Comparison of ENCODE assay signal across 8 cellular contexts in genomic region chr1:115976062-115976899, GRCh38. TPM values are rescaled to one million over a fixed set of nuclear protein-coding genes. Genes with fewer than 3 reads are reported as not detected.
DNase-seq lines count a peak whose midpoint lies in the region; ATAC-seq and TF ChIP-seq lines count a peak whose summit lies in the region.

Gene SLC22A15, plus strand, starts transcription at chr1:115976513. Its CDS starts 115 bp downstream, at chr1:115976628.

- no peaks in the 10 kb centered on the region for H3K9me3 ChIP-seq in mucosa of descending colon

- H3K9me3 Mint-ChIP-seq in activated CD8-positive, alpha-beta memory T cell treated with anti-CD3 and anti-CD28 coated beads, Interleukin-2, amount 10 ng/mL, durations not matched to agents 7 days and 5 days (ENCODE audit: low read depth), result no peaks in the 10 kb centered on the region

- H3K27ac Mint-ChIP-seq in activated CD8-positive, alpha-beta memory T cell treated with anti-CD3 and anti-CD28 coated beads, Interleukin-2, amount 10 ng/mL, durations not matched to agents 7 days and 5 days, result peak within 1 kb of the TSS; percentile 82

- no peaks in the 10 kb centered on the region for H3K4me1 ChIP-seq in mucosa of descending colon (ENCODE audit: low read depth)

- H3K4me1 Mint-ChIP-seq in activated CD8-positive, alpha-beta memory T cell treated with anti-CD3 and anti-CD28 coated beads, Interleukin-2, amount 10 ng/mL, durations not matched to agents 7 days and 5 days, result peaks cover 18% of the 10 kb centered on the region

- no peaks in the 10 kb centered on the region for H3K36me3 Mint-ChIP-seq in activated CD8-positive, alpha-beta memory T cell treated with anti-CD3 and anti-CD28 coated beads, Interleukin-2, amount 10 ng/mL, durations not matched to agents 7 days and 5 days

- peaks cover 34% of the 10 kb centered on the region for H3K27me3 Mint-ChIP-seq in activated CD8-positive, alpha-beta memory T cell treated with anti-CD3 and anti-CD28 coated beads, Interleukin-2, amount 10 ng/mL, durations not matched to agents 7 days and 5 days

- H3K36me3 ChIP-seq in mucosa of descending colon (ENCODE audit: low read depth), result no peaks in the 10 kb centered on the region

- intact Hi-C loops in mucosa of descending colon (cut with DNase I, micrococcal nuclease), result no loop called here

- in situ Hi-C loops in ACHN (cut with HindIII; ENCODE audit: low pct_ligation_motif_present, low pct_unique_long_range_greater_than_20kb, low sequenced_read_pairs), result no loop called here

- H3K4me3 ChIP-seq in mucosa of descending colon, result peak within 1 kb of the TSS; percentile 46

- no peak for TF ChIP-seq CTCF in mucosa of descending colon (IDR thresholded peaks at IDR 0.05)

- no peak for TF ChIP-seq POLR2A in GM18505 (IDR thresholded peaks at IDR 0.05; ENCODE audit: borderline replicate concordance, extremely low read depth, insufficient read depth, insufficient read length)

- CTCF ChIA-PET in activated CD8-positive, alpha-beta memory T cell treated with anti-CD3 and anti-CD28 coated beads, Interleukin-2, amount 10 ng/mL, durations not matched to agents 7 days and 5 days (lab: Charles Lee), result no interaction called here

- ATAC-seq in GM18505 (IDR thresholded peaks at IDR 0.05; ENCODE audit: unreplicated experiment), result peak; percentile 87
- ATAC-seq in HG02840 (IDR thresholded peaks at IDR 0.05; ENCODE audit: low FRiP score, unreplicated experiment), result peak; percentile 84
- peak; percentile 86 for ATAC-seq in activated CD8-positive, alpha-beta memory T cell treated with anti-CD3 and anti-CD28 coated beads, Interleukin-2, amount 10 ng/mL, durations not matched to agents 7 days and 5 days
- peak; percentile 80 for ATAC-seq in esophagus mucosa
- ATAC-seq in mucosa of descending colon, result peak; percentile 84

- H3K4me3 Mint-ChIP-seq in activated CD8-positive, alpha-beta memory T cell treated with anti-CD3 and anti-CD28 coated beads, Interleukin-2, amount 10 ng/mL, durations not matched to agents 7 days and 5 days, result peak within 1 kb of the TSS; percentile 76

- peak within 1 kb of the TSS; percentile 97 for H3K27ac ChIP-seq in substantia nigra (ENCODE audit: low read depth, low read length, poor library complexity, severe bottlenecking)

- peak; percentile 15 for DNase-seq in ACHN
- DNase-seq in NCI-H345 (lab: John Stamatoyannopoulos, UW), result peak; percentile 24
- peak; percentile 76 for DNase-seq in activated CD8-positive, alpha-beta memory T cell treated with anti-CD3 and anti-CD28 coated beads, Interleukin-2, amount 10 ng/mL, durations not matched to agents 7 days and 5 days
- DNase-seq in mucosa of descending colon, result peak; percentile 67 to 84 (median 74)
- peak in 42 of 49 donors; percentile 37 to 86 (median 66) for DNase-seq in substantia nigra (lab: John Stamatoyannopoulos, UW)

RNA-seq across cellular contexts. Expression of gene SLC22A15, which starts in this region (rescaled TPM):
- total RNA-seq in activated CD8-positive, alpha-beta memory T cell treated with anti-CD3 and anti-CD28 coated beads, Interleukin-2, amount 10 ng/mL, durations not matched to agents 7 days and 5 days, result 1 to 10 TPM; 1.8 to 2.3 TPM
- total RNA-seq in esophagus mucosa, result 6.6 TPM
- total RNA-seq in mucosa of descending colon, result 1 to 10 TPM; 2.0 to 2.7 (median 2.4) TPM

Comparison
In these comparisons a context has a peak if more than half of its experiments do, and no peak if none do; other contexts are left out.
1. Peak in every context shown above with its lines: DNase-seq, ATAC-seq, H3K4me3 ChIP-seq and H3K27ac ChIP-seq.
2. DNase-seq: peak in every context shown above with its lines; median percentile 76 in activated CD8-positive, alpha-beta memory T cell treated with anti-CD3 and anti-CD28 coated beads, Interleukin-2, amount 10 ng/mL, durations not matched to agents 7 days and 5 days; 74 in mucosa of descending colon; 66 in substantia nigra; 24 in NCI-H345; 15 in ACHN.